35 cellular contexts compared by ENCODE assay signal in genomic region chr4:35521682-35522081, GRCh38.
"Had no signal": no experiment of that assay in that cellular context is flagged by ENCODE, and none has a peak within 500 bp of the region (broad histone marks: within the 10 kb centered on the region; RNA-seq: fewer than 3 reads in every experiment).

No MANE protein-coding gene starts in this region.

- H3K9ac ChIP-seq: KMS-11 had no signal

- H3K4me3 ChIP-seq: MG63 had no signal

- H3K9me3 ChIP-seq: MG63 had no signal

- H3K4me2 ChIP-seq: KMS-11 had no signal

- DNase-seq: Karpas-422, Kasumi-1, KG1, MG63, MM.1S, MV-4-11, NCI-H1048, NCI-H1092, NCI-H1092 treated with DMSO at 0.1 percent for 48 hours, NCI-H1105, NCI-H1105 treated with DMSO at 0.1 percent for 48 hours, NCI-H1417, NCI-H1417 treated with DMSO at 0.1 percent for 48 hours, NCI-H1436, NCI-H1436 treated with DMSO at 0.1 percent for 48 hours, NCI-H146, NCI-H1694, NCI-H1694 treated with DMSO at 0.1 percent for 48 hours, NCI-H187, NCI-H187 treated with DMSO at 0.1 percent for 48 hours, NCI-H1930, NCI-H2029, NCI-H2029 treated with DMSO at 0.1 percent for 48 hours, NCI-H2081, NCI-H2081 treated with DMSO at 0.1 percent for 48 hours, NCI-H2107, NCI-H2171, NCI-H2171 treated with DMSO at 0.1 percent for 48 hours, NCI-H2227 treated with DMSO at 0.1 percent for 48 hours, NCI-H226, NCI-H345, NCI-H446, NCI-H446 treated with DMSO at 0.1 percent for 48 hours, NCI-H510A had no signal

- H3K27ac ChIP-seq: KMS-11 had no signal

- H3K27me3 ChIP-seq: MG63 had no signal

- H3K36me3 ChIP-seq: MG63 had no signal
